19 cellular contexts compared by ENCODE assay signal in the genomic region with DNA sequence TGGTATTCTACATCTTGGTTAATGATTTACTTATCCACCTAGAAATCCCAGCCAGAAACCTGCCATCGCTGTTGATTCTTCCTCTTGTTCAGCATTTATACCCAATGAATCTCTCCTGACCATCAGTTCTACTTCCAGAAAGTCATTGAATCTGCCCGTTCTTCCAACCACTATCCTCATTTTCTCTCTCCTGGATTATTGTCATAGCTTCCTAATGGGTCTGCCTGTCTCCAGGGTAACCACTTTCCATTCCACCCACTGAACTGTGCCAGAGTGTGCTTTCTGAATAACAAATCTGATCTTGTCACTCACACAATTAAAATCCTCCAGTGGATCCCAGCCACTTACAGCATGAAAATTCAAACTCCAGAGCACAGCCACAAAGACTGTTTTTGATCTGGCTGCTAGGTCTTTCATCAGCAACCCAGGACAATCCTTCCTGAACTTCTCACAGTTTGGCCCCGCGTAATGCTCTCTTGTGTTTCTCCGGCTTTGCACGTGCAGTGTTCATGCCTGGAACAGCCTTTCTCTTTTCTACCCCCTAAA.
A peak's percentile ranks its signal among the peaks of the same experiment; 100 is the strongest.
DNase-seq lines count a peak whose midpoint lies in the region; ATAC-seq and TF ChIP-seq lines count a peak whose summit lies in the region.
"Had no signal": no experiment of that assay in that cellular context is flagged by ENCODE, and none has a peak within 500 bp of the region (broad histone marks: within the 10 kb centered on the region; RNA-seq: fewer than 3 reads in every experiment).

No MANE protein-coding gene starts in this region.

- no peaks in the 10 kb centered on the region for H3K36me3 Mint-ChIP-seq in chondrocyte (ENCODE audit: low read depth)
- H3K36me3 Mint-ChIP-seq: T-cell, WTC11 had no signal

- H3K27me3 ChIP-seq in left lung: no peaks in the 10 kb centered on the region
- H3K27me3 ChIP-seq in spleen (replicated peaks in 1 of 7): no peaks in the 10 kb centered on the region
- H3K27me3 ChIP-seq: uterus had no signal

- H3K27ac ChIP-seq in cingulate gyrus (ENCODE audit: low read depth, low read length): peak overlapping the region; percentile 57
- no peak overlapping the region for H3K27ac ChIP-seq in left lung
- peak overlapping the region in 5 of 8 donors; percentile 17 to 51 (median 39) for H3K27ac ChIP-seq in spleen
- H3K27ac ChIP-seq: parathyroid adenoma, uterus had no signal

- H3K4me3 ChIP-seq in left lung (no peak overlapping the region), spleen (no peak overlapping the region)
- H3K4me3 ChIP-seq: uterus had no signal

- no peak overlapping the region for H3K27ac Mint-ChIP-seq in chondrocyte (ENCODE audit: unreplicated experiment)
- H3K27ac Mint-ChIP-seq: CD4-positive, alpha-beta T cell; T-cell; WTC11 had no signal

- peaks cover 8% of the 10 kb centered on the region for H3K4me1 Mint-ChIP-seq in chondrocyte (ENCODE audit: low read depth)
- H3K4me1 Mint-ChIP-seq: T-cell, WTC11 had no signal

- 83 to 93% (median 87%) methylated on average over 6 of the region's 6 CpGs for WGBS in spleen, 5 donors

- H3K9me3 Mint-ChIP-seq in chondrocyte (ENCODE audit: low read depth): no peaks in the 10 kb centered on the region
- H3K9me3 Mint-ChIP-seq: CD4-positive, alpha-beta T cell had no signal

- H3K4me1 ChIP-seq in left lung (peaks cover 0 to 7% of the 10 kb centered on the region in 2 donors), spleen (peaks cover 0 to 11% (median 1%) of the 10 kb centered on the region in 6 donors)
- H3K4me1 ChIP-seq: parathyroid adenoma, uterus had no signal

- ATAC-seq in left lung: peak; percentile 44
- ATAC-seq: T-cell, WTC11 had no signal

- no peak for TF ChIP-seq CTCF in left lung (IDR thresholded peaks at IDR 0.05)
- TF ChIP-seq CTCF in spleen (IDR thresholded peaks at IDR 0.05 in 8 of 11, conservative IDR thresholded peaks at IDR 0.05 in 3 of 11): no peak
- no peak for TF ChIP-seq CTCF in chondrocyte (IDR thresholded peaks at IDR 0.05)

- no peak for TF ChIP-seq POLR2A in spleen (IDR thresholded peaks at IDR 0.05)

- peak; percentile 42 for DNase-seq in NCI-H748 (lab: John Stamatoyannopoulos, UW; ENCODE audit: unreplicated experiment)
- no peak for DNase-seq in NCI-H748 treated with DMSO at 0.1 percent for 48 hours (lab: John Stamatoyannopoulos, UW)
- no peak for DNase-seq in left lung
- DNase-seq in spleen: no peak
- DNase-seq in GM03348 (ENCODE audit: low spot score): no peak
- DNase-seq in chondrocyte (ENCODE audit: low spot score): no peak
- DNase-seq in activated effector memory CD4-positive, alpha-beta T cell treated with Interleukin-2 at 50 U/mL for 16 hours: no peak
- DNase-seq: amniotic stem cell; CD4-positive, alpha-beta T cell; cortex of kidney; glutamatergic neuron; kidney; NCI-H2081 treated with DMSO at 0.1 percent for 48 hours; stimulated activated naive CD4-positive, alpha-beta T cell; T-cell; uterus had no signal

- no peaks in the 10 kb centered on the region for H3K27me3 Mint-ChIP-seq in chondrocyte (ENCODE audit: low read depth)
- H3K27me3 Mint-ChIP-seq: CD4-positive, alpha-beta T cell; T-cell had no signal

- H3K9me3 ChIP-seq in left lung (no peaks in the 10 kb centered on the region), spleen (no peaks in the 10 kb centered on the region)
- H3K9me3 ChIP-seq: uterus had no signal

- intact Hi-C loops in left lung (cut with DNase I): no loop called here
- intact Hi-C loops in spleen (cut with DNase I; ENCODE audit: low total_unique reads): no loop called here

- H3K36me3 ChIP-seq in left lung (no peaks in the 10 kb centered on the region), spleen (no peaks in the 10 kb centered on the region)
- H3K36me3 ChIP-seq: uterus had no signal

- no peak overlapping the region for H3K4me3 Mint-ChIP-seq in chondrocyte (ENCODE audit: unreplicated experiment)
- H3K4me3 Mint-ChIP-seq: CD4-positive, alpha-beta T cell; T-cell; WTC11 had no signal

Comparison
In these comparisons a context has a peak if more than half of its experiments do, and no peak if none do; other contexts are left out.
1. H3K27ac ChIP-seq: peak in cingulate gyrus (single experiment) and spleen (5 of 8); none in left lung (0 of 2).